15 cellular contexts compared by ENCODE assay signal in genomic region chr7:134660961-134661376, GRCh38. TPM values are rescaled to one million over a fixed set of nuclear protein-coding genes. Genes with fewer than 3 reads are reported as not detected.
DNase-seq lines count a peak whose midpoint lies in the region; ATAC-seq and TF ChIP-seq lines count a peak whose summit lies in the region.
"Had no signal": no experiment of that assay in that cellular context is flagged by ENCODE, and none has a peak within 500 bp of the region (broad histone marks: within the 10 kb centered on the region; RNA-seq: fewer than 3 reads in every experiment).

No MANE protein-coding gene starts in this region.

- no peak overlapping the region for H3K4me3 ChIP-seq in GM23248
- H3K4me3 ChIP-seq in fibroblast of villous mesenchyme (ENCODE audit: low read depth, low read length), result no peak overlapping the region
- H3K4me3 ChIP-seq in skeletal muscle cell (ENCODE audit: low read depth, low read length), result no peak overlapping the region
- no peak overlapping the region for H3K4me3 ChIP-seq in lower lobe of right lung
- H3K4me3 ChIP-seq: neural progenitor cell, thoracic aorta had no signal

- no peaks in the 10 kb centered on the region for H4K20me1 ChIP-seq in GM23248 (ENCODE audit: insufficient read depth)

- peak; percentile 84 for DNase-seq in GM23248
- peak; percentile 14 for DNase-seq in amniotic stem cell (lab: John Stamatoyannopoulos, UW)
- DNase-seq in fibroblast of villous mesenchyme (ENCODE audit: low read depth), result peak; percentile 60
- DNase-seq in skeletal muscle cell (ENCODE audit: low read depth), result peak; percentile 23
- no peak for DNase-seq in lower lobe of right lung
- no peak for DNase-seq in effector CD8-positive, alpha-beta T cell (lab: John Stamatoyannopoulos, UW)
- DNase-seq in sciatic nerve (ENCODE audit: low spot score), result no peak
- DNase-seq: activated CD8-positive, alpha-beta memory T cell treated with anti-CD3 and anti-CD28 coated beads, Interleukin-2, amount 10 ng/mL, durations not matched to agents 7 days and 5 days; Calu3; hippocampal formation; NCI-H187 treated with DMSO at 0.1 percent for 48 hours had no signal

- H3K4me2 ChIP-seq in GM23248 (ENCODE audit: unreplicated experiment), result peak overlapping the region; percentile 56
- H3K4me2 ChIP-seq: KMS-11, neural progenitor cell had no signal

- H2AFZ ChIP-seq in GM23248, result no peak overlapping the region
- H2AFZ ChIP-seq: neural progenitor cell had no signal

- H3F3A ChIP-seq in GM23248 (ENCODE audit: insufficient read depth), result peaks cover 23% of the 10 kb centered on the region

- H3K9ac ChIP-seq in GM23248, result peak overlapping the region; percentile 43
- H3K9ac ChIP-seq: KMS-11, neural progenitor cell had no signal

- peaks cover 69% of the 10 kb centered on the region for H3K79me2 ChIP-seq in GM23248 (ENCODE audit: insufficient read depth)

- in situ Hi-C loops in GM23248 (cut with MboI), result loop anchor here (25.0 kb wide), 1 partner anchor 526 kb away; no protein-coding TSS in a partner anchor

- H3K4me1 ChIP-seq in GM23248 (ENCODE audit: insufficient read depth) (peaks cover 26% of the 10 kb centered on the region), lower lobe of right lung (no peaks in the 10 kb centered on the region)

- ATAC-seq in lower lobe of right lung (no peak), sciatic nerve (no peak)
- ATAC-seq: activated CD8-positive, alpha-beta memory T cell treated with anti-CD3 and anti-CD28 coated beads, Interleukin-2, amount 10 ng/mL, durations not matched to agents 7 days and 5 days; Right ventricle myocardium inferior had no signal

- H3K27me3 ChIP-seq in GM23248 (replicated peaks; ENCODE audit: insufficient read depth) (no peaks in the 10 kb centered on the region), lower lobe of right lung (ENCODE audit: low read depth) (no peaks in the 10 kb centered on the region)
- H3K27me3 ChIP-seq: neural progenitor cell had no signal

- 0 out of 2 replicates have a peak, but pooled peaks cover 3% of the 10 kb centered on the region for H3K36me3 ChIP-seq in GM23248 (ENCODE audit: low read depth)
- H3K36me3 ChIP-seq in lower lobe of right lung, result peaks cover 13% of the 10 kb centered on the region
- H3K36me3 ChIP-seq: neural progenitor cell, thoracic aorta had no signal

- H3K9me2 ChIP-seq in GM23248 (ENCODE audit: insufficient read depth), result no peaks in the 10 kb centered on the region

- intact Hi-C loops in lower lobe of right lung (cut with DNase I), result no loop called here
- intact Hi-C loops in sciatic nerve (cut with DNase I), result no loop called here

- H3K9me3 ChIP-seq in GM23248 (ENCODE audit: low read depth) (no peaks in the 10 kb centered on the region), lower lobe of right lung (no peaks in the 10 kb centered on the region)
- H3K9me3 ChIP-seq: thoracic aorta had no signal

- TF ChIP-seq CTCF in fibroblast of villous mesenchyme (IDR thresholded peaks at IDR 0.05; ENCODE audit: insufficient read depth, low read depth, low read length), result no peak
- TF ChIP-seq CTCF in lower lobe of right lung (IDR thresholded peaks at IDR 0.05), result no peak

- 0% methylated on average over 1 of the region's 1 CpG for WGBS in GM23248 (ENCODE audit: low coverage in 1 of 2, low lambda C conversion rate in 2 of 2, missing lambda C conversion rate in 2 of 2), 2 experiments

- H3K27ac ChIP-seq in GM23248 (peak overlapping the region; percentile 75), lower lobe of right lung (no peak overlapping the region)
- H3K27ac ChIP-seq: KMS-11, neural progenitor cell, thoracic aorta had no signal

RNA-seq across cellular contexts. Expression of gene BPGM, which starts 14.3 kb away (rescaled TPM):
- 33.3 and 37.4 TPM in 2 replicates for total RNA-seq in GM23248 (2014; rRNA removed; shearing (Covaris generic))
- 41.3 and 41.6 TPM in 2 replicates for polyA plus RNA-seq in GM23248 (2016; fragmentation: Nextera tagmentation; extraction: Ambion mirVana)
- total RNA-seq in fibroblast of villous mesenchyme (35.8 and 59.2 TPM in 2 replicates), lower lobe of right lung (16.9 TPM), sciatic nerve (28.2 TPM)

Comparison
In these comparisons a context has a peak if more than half of its experiments do, and no peak if none do; other contexts are left out.
1. DNase-seq: peak in GM23248 (single experiment), amniotic stem cell (single experiment), fibroblast of villous mesenchyme (single experiment) and skeletal muscle cell (single experiment); none in lower lobe of right lung (single experiment), effector CD8-positive, alpha-beta T cell (single experiment) and sciatic nerve (single experiment).